In the genomic region with DNA sequence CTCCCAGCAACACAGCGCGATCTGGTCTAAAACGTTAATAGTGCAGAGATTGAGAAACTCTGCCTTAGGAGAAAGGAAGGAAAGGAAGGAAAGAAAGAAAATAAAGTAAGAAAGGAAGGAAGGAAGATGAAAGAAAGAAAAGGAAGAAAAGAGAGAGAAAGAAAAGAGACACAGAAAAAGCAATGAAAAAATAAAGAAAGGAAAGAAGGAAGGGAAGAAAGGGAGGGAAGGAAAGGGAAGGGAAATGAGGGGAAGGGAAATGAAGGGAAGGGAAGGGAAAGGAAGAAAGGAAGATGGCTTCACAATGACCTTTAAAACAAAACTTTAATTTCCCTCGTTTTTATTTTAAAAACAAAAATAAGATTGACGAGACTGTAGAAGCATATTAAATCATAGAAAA, we compare ENCODE assay signal across 7 cellular contexts.
"Had no signal": no experiment of that assay in that cellular context is flagged by ENCODE, and none has a peak within 500 bp of the region (broad histone marks: within the 10 kb centered on the region; RNA-seq: fewer than 3 reads in every experiment).

No MANE protein-coding gene starts in this region.

- DNase-seq: IMR-90, Karpas-422, KBM-7, KG1 had no signal

- FAIRE-seq: HTR-8/SVneo had no signal

- H3K9ac ChIP-seq: KMS-11 had no signal

- H3K4me2 ChIP-seq: KMS-11 had no signal

- H3K27ac ChIP-seq: HL-60, KMS-11 had no signal
